ENCODE assay signal across 1 cellular context in the genomic region with DNA sequence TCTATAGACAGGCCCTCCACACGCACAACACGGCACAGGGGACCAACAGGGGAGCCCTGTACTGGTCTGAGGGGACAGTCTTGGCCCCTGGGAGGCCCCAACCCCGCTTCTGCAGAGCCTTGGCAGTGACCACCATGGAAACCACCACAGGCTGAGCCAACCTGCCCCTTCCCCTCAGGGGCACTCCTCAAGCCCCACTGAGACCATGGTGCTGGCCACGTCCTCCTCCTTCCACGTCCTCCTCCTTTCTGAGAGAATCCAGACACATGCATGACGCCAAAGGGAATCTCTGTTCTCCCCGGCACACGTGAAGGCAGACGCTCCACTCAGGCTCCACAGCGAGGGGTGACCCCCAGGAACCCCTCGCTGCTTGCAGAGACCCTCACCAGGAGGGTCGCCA.
TF ChIP-seq lines count a peak whose summit lies in the region.

No MANE protein-coding gene starts in this region.

TF ChIP-seq in WTC11, 78 proteins besides CTCF, POLR2A, EP300 and RAD21 (continued from another document):
- TF ChIP-seq, protein P1, sequence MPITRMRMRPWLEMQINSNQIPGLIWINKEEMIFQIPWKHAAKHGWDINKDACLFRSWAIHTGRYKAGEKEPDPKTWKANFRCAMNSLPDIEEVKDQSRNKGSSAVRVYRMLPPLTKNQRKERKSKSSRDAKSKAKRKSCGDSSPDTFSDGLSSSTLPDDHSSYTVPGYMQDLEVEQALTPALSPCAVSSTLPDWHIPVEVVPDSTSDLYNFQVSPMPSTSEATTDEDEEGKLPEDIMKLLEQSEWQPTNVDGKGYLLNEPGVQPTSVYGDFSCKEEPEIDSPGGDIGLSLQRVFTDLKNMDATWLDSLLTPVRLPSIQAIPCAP (CRISPR knock-in tag; IDR thresholded peaks at IDR 0.05) = no peak
- no peak for TF ChIP-seq TEAD4 (CRISPR knock-in tag; IDR thresholded peaks at IDR 0.05)
- TF ChIP-seq ZNF423 (CRISPR knock-in tag; IDR thresholded peaks at IDR 0.05) = no peak
- TF ChIP-seq, protein P2, sequence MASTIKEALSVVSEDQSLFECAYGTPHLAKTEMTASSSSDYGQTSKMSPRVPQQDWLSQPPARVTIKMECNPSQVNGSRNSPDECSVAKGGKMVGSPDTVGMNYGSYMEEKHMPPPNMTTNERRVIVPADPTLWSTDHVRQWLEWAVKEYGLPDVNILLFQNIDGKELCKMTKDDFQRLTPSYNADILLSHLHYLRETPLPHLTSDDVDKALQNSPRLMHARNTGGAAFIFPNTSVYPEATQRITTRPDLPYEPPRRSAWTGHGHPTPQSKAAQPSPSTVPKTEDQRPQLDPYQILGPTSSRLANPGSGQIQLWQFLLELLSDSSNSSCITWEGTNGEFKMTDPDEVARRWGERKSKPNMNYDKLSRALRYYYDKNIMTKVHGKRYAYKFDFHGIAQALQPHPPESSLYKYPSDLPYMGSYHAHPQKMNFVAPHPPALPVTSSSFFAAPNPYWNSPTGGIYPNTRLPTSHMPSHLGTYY (CRISPR knock-in tag; IDR thresholded peaks at IDR 0.05) = no peak
- no peak for TF ChIP-seq NFATC4 (CRISPR knock-in tag; IDR thresholded peaks at IDR 0.05)
